In the genomic region with DNA sequence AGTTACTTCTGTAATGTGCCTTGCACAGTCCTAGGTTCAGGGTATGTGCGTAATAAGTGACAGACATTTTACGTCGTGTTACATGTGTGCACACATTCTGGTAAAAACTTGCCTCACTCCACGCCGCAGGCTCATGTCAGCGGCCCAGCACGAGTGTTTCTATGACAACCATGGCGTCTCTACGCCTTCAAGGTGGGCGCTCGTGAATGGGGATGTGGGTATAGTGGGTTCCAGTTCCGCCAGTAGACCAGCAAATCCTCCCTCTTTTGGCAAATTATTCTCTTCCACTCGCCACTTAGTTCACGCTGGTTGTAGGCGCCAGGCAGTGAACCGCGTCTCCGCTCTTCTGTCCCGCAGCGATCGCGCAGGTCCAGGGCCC, we compare ENCODE assay signal across 1 cellular context.
TF ChIP-seq lines count a peak whose summit lies in the region.

No MANE protein-coding gene starts in this region.

TF ChIP-seq in K562, 482 proteins besides CTCF, POLR2A, EP300 and RAD21 (continued from another document):
- TF ChIP-seq, protein P1, sequence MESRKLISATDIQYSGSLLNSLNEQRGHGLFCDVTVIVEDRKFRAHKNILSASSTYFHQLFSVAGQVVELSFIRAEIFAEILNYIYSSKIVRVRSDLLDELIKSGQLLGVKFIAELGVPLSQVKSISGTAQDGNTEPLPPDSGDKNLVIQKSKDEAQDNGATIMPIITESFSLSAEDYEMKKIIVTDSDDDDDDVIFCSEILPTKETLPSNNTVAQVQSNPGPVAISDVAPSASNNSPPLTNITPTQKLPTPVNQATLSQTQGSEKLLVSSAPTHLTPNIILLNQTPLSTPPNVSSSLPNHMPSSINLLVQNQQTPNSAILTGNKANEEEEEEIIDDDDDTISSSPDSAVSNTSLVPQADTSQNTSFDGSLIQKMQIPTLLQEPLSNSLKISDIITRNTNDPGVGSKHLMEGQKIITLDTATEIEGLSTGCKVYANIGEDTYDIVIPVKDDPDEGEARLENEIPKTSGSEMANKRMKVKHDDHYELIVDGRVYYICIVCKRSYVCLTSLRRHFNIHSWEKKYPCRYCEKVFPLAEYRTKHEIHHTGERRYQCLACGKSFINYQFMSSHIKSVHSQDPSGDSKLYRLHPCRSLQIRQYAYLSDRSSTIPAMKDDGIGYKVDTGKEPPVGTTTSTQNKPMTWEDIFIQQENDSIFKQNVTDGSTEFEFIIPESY (CRISPR knock-in tag; IDR thresholded peaks at IDR 0.05), result peak; percentile 95
- TF ChIP-seq, protein P2, sequence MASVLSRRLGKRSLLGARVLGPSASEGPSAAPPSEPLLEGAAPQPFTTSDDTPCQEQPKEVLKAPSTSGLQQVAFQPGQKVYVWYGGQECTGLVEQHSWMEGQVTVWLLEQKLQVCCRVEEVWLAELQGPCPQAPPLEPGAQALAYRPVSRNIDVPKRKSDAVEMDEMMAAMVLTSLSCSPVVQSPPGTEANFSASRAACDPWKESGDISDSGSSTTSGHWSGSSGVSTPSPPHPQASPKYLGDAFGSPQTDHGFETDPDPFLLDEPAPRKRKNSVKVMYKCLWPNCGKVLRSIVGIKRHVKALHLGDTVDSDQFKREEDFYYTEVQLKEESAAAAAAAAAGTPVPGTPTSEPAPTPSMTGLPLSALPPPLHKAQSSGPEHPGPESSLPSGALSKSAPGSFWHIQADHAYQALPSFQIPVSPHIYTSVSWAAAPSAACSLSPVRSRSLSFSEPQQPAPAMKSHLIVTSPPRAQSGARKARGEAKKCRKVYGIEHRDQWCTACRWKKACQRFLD (CRISPR knock-in tag; IDR thresholded peaks at IDR 0.05), result 0 out of 2 replicates have a peak, but pooled peaks have one; percentile 8
- TF ChIP-seq, protein P3, sequence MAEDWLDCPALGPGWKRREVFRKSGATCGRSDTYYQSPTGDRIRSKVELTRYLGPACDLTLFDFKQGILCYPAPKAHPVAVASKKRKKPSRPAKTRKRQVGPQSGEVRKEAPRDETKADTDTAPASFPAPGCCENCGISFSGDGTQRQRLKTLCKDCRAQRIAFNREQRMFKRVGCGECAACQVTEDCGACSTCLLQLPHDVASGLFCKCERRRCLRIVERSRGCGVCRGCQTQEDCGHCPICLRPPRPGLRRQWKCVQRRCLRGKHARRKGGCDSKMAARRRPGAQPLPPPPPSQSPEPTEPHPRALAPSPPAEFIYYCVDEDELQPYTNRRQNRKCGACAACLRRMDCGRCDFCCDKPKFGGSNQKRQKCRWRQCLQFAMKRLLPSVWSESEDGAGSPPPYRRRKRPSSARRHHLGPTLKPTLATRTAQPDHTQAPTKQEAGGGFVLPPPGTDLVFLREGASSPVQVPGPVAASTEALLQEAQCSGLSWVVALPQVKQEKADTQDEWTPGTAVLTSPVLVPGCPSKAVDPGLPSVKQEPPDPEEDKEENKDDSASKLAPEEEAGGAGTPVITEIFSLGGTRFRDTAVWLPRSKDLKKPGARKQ (CRISPR knock-in tag; IDR thresholded peaks at IDR 0.05), result 0 out of 2 replicates have a peak, but pooled peaks have one; percentile 51
- TF ChIP-seq SAP30 (IDR thresholded peaks at IDR 0.05; ENCODE audit: borderline replicate concordance, insufficient read depth, low read depth, low read length, poor library complexity, severe bottlenecking) (peak; percentile 10), SIRT6 (IDR thresholded peaks at IDR 0.05; ENCODE audit: low read depth, low read length) (no peak), HDAC2 (IDR thresholded peaks at IDR 0.05) (0 out of 2 replicates have a peak, but pooled peaks have one; percentile 20)
TF ChIP-seq in K562: peak in this region for 11.
